In the genomic region with DNA sequence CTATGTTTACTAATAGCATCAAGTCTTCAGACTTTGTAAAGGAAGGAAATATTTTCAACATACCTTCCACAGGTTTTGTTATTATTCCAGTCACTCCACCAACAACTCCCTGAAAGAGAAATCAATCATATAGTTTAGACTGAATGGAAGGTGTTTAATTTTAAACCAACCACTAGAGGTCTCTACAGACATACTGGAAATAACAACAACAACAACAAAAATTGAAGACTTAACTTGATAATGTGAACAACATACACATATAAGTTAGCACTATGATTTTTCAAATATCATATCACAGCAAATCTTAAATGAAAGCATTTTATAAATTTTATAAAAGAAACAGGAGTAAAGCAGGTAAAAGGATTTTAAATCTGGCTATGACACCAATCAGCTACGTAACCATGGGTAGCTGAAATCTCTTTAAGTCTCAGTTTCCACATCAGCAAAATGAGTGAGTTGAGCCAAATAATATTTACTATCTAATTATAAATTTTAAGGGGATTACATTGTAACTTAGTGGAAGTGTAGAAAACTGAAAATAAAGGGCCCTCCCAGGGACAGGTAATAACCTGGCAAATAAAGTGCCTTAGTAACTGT, we compare ENCODE assay signal across 8 cellular contexts.
DNase-seq lines count a peak whose midpoint lies in the region; FAIRE-seq and TF ChIP-seq lines count a peak whose summit lies in the region.

No MANE protein-coding gene starts in this region.

- H3K4me3 Mint-ChIP-seq in type B pancreatic cell, result no peak overlapping the region

- peaks cover 7% of the 10 kb centered on the region for H3K36me3 Mint-ChIP-seq in type B pancreatic cell

- TF ChIP-seq POLR2A in H54 (IDR thresholded peaks at IDR 0.05; ENCODE audit: low read depth, low read length), result no peak

- H3K27me3 Mint-ChIP-seq in type B pancreatic cell, result no peaks in the 10 kb centered on the region

- peak; percentile 45 for FAIRE-seq in H54 (lab: Jason Lieb, UNC)

- peak; percentile 41 for DNase-seq in AG08395 (ENCODE audit: low spot score)
- DNase-seq in H54 (ENCODE audit: insufficient read length, low spot score), result no peak
- peak; percentile 61 for DNase-seq in RKO (ENCODE audit: low spot score)
- peak; percentile 9 for DNase-seq in fibroblast of the conjunctiva (ENCODE audit: low read depth)
- no peak for DNase-seq in type B pancreatic cell (ENCODE audit: extremely low spot score, unreplicated experiment)
- DNase-seq in OCI-M2 (lab: John Stamatoyannopoulos, UW; ENCODE audit: unreplicated experiment), result no peak
- no peak for DNase-seq in SHP77 treated with DMSO at 0.1 percent for 48 hours (lab: John Stamatoyannopoulos, UW)
- no peak for DNase-seq in activated naive CD4-positive, alpha-beta T cell (lab: John Stamatoyannopoulos, UW)

- no peaks in the 10 kb centered on the region for H3K9me3 Mint-ChIP-seq in type B pancreatic cell

- TF ChIP-seq CTCF in type B pancreatic cell (conservative IDR thresholded peaks at IDR 0.05), result peak; percentile 78

- H3K27ac Mint-ChIP-seq in type B pancreatic cell, result no peak overlapping the region

- H3K4me1 Mint-ChIP-seq in type B pancreatic cell (ENCODE audit: unreplicated experiment), result no peaks in the 10 kb centered on the region

Comparison
In these comparisons a context has a peak if more than half of its experiments do, and no peak if none do; other contexts are left out.
1. DNase-seq: peak in AG08395 (single experiment), RKO (single experiment) and fibroblast of the conjunctiva (single experiment); none in H54 (single experiment), type B pancreatic cell (single experiment), OCI-M2 (single experiment), SHP77 treated with DMSO at 0.1 percent for 48 hours (single experiment) and activated naive CD4-positive, alpha-beta T cell (0 of 4).